2 cellular contexts compared by ENCODE assay signal in the genomic region with DNA sequence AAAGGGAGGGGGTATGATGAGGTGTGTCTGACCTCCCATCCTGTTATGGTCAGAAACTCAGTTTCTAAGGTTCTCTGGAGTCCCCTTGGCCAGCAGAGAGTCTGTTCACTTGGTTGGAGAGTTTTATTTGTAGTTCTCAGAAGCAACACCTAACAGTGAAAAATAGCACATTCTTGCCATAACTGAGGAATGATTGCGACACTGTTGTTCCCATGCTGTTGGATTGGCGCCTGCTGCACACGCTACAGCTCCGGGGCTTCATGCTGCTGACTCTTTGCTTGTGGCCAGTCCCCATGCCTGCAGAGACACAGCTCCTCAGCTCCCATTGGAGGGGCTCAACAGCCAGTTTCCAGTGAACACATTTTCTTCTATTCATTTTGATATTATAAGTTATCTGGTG.
TF ChIP-seq lines count a peak whose summit lies in the region.

No MANE protein-coding gene starts in this region.

TF ChIP-seq in IMR-90, 13 proteins besides CTCF, POLR2A, EP300 and RAD21:
- TF ChIP-seq, protein P1, sequence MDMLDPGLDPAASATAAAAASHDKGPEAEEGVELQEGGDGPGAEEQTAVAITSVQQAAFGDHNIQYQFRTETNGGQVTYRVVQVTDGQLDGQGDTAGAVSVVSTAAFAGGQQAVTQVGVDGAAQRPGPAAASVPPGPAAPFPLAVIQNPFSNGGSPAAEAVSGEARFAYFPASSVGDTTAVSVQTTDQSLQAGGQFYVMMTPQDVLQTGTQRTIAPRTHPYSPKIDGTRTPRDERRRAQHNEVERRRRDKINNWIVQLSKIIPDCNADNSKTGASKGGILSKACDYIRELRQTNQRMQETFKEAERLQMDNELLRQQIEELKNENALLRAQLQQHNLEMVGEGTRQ (IDR thresholded peaks at IDR 0.05; ENCODE audit: low read depth, low read length), result no peak
- TF ChIP-seq MXI1 (IDR thresholded peaks at IDR 0.05; ENCODE audit: borderline replicate concordance, low read depth, low read length) (peak; percentile 47; the same call in 1 of the 2 replicates), NFE2L2 (IDR thresholded peaks at IDR 0.05; ENCODE audit: low read depth, low read length) (no peak), MAZ (IDR thresholded peaks at IDR 0.05; ENCODE audit: borderline replicate concordance, low read depth, low read length) (no peak), RCOR1 (IDR thresholded peaks at IDR 0.05; ENCODE audit: insufficient replicate concordance, low read length) (no peak), FOS (IDR thresholded peaks at IDR 0.05; ENCODE audit: low read depth, low read length) (no peak), SMC3 (IDR thresholded peaks at IDR 0.05; ENCODE audit: low read depth, low read length) (no peak), CEBPB (IDR thresholded peaks at IDR 0.05; ENCODE audit: low read depth, low read length) (peak; percentile 98), CHD1 (IDR thresholded peaks at IDR 0.05; ENCODE audit: low read depth, low read length) (no peak), RFX5 (IDR thresholded peaks at IDR 0.05; ENCODE audit: low read depth, low read length) (no peak), MAFK (IDR thresholded peaks at IDR 0.05; ENCODE audit: low read depth, low read length) (no peak), BHLHE40 (IDR thresholded peaks at IDR 0.05; ENCODE audit: low read depth, low read length) (peak; percentile 57; the same call in 1 of the 2 replicates)
- TF ChIP-seq, protein P2, sequence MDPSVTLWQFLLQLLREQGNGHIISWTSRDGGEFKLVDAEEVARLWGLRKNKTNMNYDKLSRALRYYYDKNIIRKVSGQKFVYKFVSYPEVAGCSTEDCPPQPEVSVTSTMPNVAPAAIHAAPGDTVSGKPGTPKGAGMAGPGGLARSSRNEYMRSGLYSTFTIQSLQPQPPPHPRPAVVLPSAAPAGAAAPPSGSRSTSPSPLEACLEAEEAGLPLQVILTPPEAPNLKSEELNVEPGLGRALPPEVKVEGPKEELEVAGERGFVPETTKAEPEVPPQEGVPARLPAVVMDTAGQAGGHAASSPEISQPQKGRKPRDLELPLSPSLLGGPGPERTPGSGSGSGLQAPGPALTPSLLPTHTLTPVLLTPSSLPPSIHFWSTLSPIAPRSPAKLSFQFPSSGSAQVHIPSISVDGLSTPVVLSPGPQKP (IDR thresholded peaks at IDR 0.05; ENCODE audit: borderline replicate concordance, low read depth, low read length), result no peak

TF ChIP-seq in endothelial cell of umbilical vein, 7 proteins besides CTCF, POLR2A, EP300 and RAD21:
- no peak for TF ChIP-seq GATA2 (IDR thresholded peaks at IDR 0.05; ENCODE audit: insufficient read depth, insufficient read length, low read depth, low read length)
- no peak for TF ChIP-seq FOS (IDR thresholded peaks at IDR 0.05; ENCODE audit: borderline replicate concordance, insufficient read depth, low read length)
- TF ChIP-seq, protein P3, sequence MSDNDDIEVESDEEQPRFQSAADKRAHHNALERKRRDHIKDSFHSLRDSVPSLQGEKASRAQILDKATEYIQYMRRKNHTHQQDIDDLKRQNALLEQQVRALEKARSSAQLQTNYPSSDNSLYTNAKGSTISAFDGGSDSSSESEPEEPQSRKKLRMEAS (IDR thresholded peaks at IDR 0.05; ENCODE audit: insufficient read depth, insufficient read length), result no peak
- TF ChIP-seq JUN (IDR thresholded peaks at IDR 0.05; ENCODE audit: borderline replicate concordance, insufficient read depth, insufficient read length, low read depth), result no peak
- no peak for TF ChIP-seq EZH2 (IDR thresholded peaks at IDR 0.05; ENCODE audit: borderline replicate concordance, low read depth, low read length, severe bottlenecking)
- no peak for TF ChIP-seq POLR2AphosphoS5 (IDR thresholded peaks at IDR 0.05; ENCODE audit: insufficient read depth, low read depth, low read length)
- TF ChIP-seq MYC (IDR thresholded peaks at IDR 0.05; ENCODE audit: low read depth, low read length), result no peak
